Comparison of ENCODE assay signal across 7 cellular contexts in the genomic region with DNA sequence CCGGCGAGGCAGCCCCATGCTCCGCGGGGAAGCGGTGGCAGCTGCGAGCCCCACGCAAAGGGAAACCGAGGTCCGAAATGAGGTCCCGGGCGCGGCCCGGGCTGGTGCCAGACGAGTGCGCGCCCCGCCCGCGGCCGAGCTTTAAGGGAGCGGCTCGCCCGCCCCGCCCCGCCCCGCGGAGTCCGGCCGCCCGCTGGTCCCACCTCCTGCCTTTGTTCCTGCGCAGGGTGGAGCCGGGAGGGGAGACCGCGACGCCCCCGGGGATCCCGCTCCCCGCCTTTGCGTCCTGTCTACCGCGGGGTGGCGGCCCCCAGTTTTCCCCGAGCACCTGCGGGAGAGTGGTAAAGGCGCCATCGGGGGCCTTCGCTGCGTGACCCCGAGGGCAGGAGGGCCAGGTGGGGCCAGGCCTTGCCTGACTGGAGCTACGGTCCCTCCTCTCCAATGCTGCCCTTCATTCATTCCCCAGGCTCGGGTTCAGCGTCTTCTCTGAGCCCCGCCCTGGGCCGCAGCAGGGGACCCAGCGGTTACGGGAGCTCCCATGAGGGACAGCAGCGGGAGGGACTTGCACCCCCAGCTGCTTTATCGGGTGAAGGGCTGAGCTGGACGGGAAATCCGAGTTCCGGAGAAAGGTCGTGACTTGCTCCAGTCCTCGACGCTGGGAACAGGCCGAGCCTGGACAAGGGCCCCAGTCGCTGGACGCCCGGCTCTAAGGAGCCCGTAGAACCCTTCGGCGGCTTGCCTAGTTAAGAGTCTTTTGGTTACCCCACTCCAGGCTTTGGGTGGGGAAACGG. TPM values are rescaled to one million over a fixed set of nuclear protein-coding genes. Genes with fewer than 3 reads are reported as not detected.
DNase-seq lines count a peak whose midpoint lies in the region; ATAC-seq and TF ChIP-seq lines count a peak whose summit lies in the region.

TSS of gene HES2 (minus strand) at position 117 of the 791 bp plus-strand sequence. CDS start at position 18, 99 bp downstream.

- CTCF ChIA-PET in HCT116 (lab: Charles Lee), result interaction anchor here (1.1 to 2.9 kb wide), 6 partner anchors 19 to 235 kb away, joined by 3 to 30 read pairs (median 4); no protein-coding TSS in a partner anchor
- CTCF ChIA-PET in activated CD8-positive, alpha-beta T cell treated with anti-CD3 and anti-CD28 coated beads, Interleukin-2, amount 10 ng/mL, durations not matched to agents 7 days and 5 days (lab: Charles Lee), result interaction anchor here (0.9 to 5.6 kb wide), 5 partner anchors 15 to 174 kb away, joined by 3 to 103 read pairs (median 3); no protein-coding TSS in a partner anchor

- RAD21 ChIA-PET in HCT116 (lab: Charles Lee; ENCODE audit: low non-redundant PET in 1 of 2, low total read pairs in 2 of 2, uncharacterized antibody in 2 of 2, unreplicated experiment in 2 of 2), result interaction anchor here (0.7 to 1.3 kb wide), 3 partner anchors 18 to 103 kb away, joined by 3 to 4 read pairs (median 3); no protein-coding TSS in a partner anchor

- H4K20me1 ChIP-seq in HCT116 (ENCODE audit: insufficient read depth), result no peaks in the 10 kb centered on the region

- H3K27ac Mint-ChIP-seq in activated CD8-positive, alpha-beta T cell treated with anti-CD3 and anti-CD28 coated beads, Interleukin-2, amount 10 ng/mL, durations not matched to agents 7 days and 5 days, result no peak within 1 kb of the TSS

- H3K9me2 ChIP-seq in HCT116 (ENCODE audit: insufficient read depth), result no peaks in the 10 kb centered on the region

- TF ChIP-seq CTCF in HCT116 (IDR thresholded peaks at IDR 0.05 in 2 of 3, conservative IDR thresholded peaks at IDR 0.05 in 1 of 3; ENCODE audit: borderline replicate concordance in 1 of 3, insufficient read depth in 1 of 3, low read depth in 2 of 3, low read length in 2 of 3), result no peak

- H2AFZ ChIP-seq in HCT116 (ENCODE audit: low read depth, low read length, poor library complexity, severe bottlenecking), result peak within 1 kb of the TSS; percentile 14

- TF ChIP-seq POLR2A in HCT116 (IDR thresholded peaks at IDR 0.05; ENCODE audit: borderline replicate concordance, extremely low read depth, insufficient read depth, insufficient read length), result peak; percentile 41

- H3K4me3 ChIP-seq in HCT116 (replicated peaks in 1 of 2; ENCODE audit: low read depth in 1 of 2, low read length in 2 of 2), result peak within 1 kb of the TSS; percentile 50 to 67
- peak within 1 kb of the TSS; percentile 46 for H3K4me3 ChIP-seq in right cardiac atrium (ENCODE audit: low read length)
- H3K4me3 ChIP-seq in skeletal muscle tissue (ENCODE audit: low read length in 3 of 3), result peak within 1 kb of the TSS; percentile 9 to 51 (median 22)

- H3K27me3 Mint-ChIP-seq in activated CD8-positive, alpha-beta T cell treated with anti-CD3 and anti-CD28 coated beads, Interleukin-2, amount 10 ng/mL, durations not matched to agents 7 days and 5 days (ENCODE audit: low read depth), result peaks cover 68% of the 10 kb centered on the region

- no peak for TF ChIP-seq RAD21 in HCT116 (IDR thresholded peaks at IDR 0.05; ENCODE audit: low read depth)

- WGBS in right cardiac atrium, result 1% methylated on average over 72 of the region's 72 CpGs

- peak within 1 kb of the TSS; percentile 97 for H3K4me2 ChIP-seq in HCT116 (ENCODE audit: low read length)

- no peaks in the 10 kb centered on the region for H3K79me2 ChIP-seq in HCT116 (ENCODE audit: insufficient read depth, low read length)

- H3K27me3 ChIP-seq in HCT116 (ENCODE audit: insufficient read depth, low read length) (no peaks in the 10 kb centered on the region), right cardiac atrium (ENCODE audit: control insufficient read depth, insufficient read depth) (no peaks in the 10 kb centered on the region), skeletal muscle tissue (ENCODE audit: control insufficient read depth in 3 of 3, insufficient read depth in 3 of 3, low read length in 3 of 3) (peaks cover 82 to 88% (median 83%) of the 10 kb centered on the region in 3 donors)

- H3K36me3 ChIP-seq in HCT116 (ENCODE audit: control insufficient read depth in 1 of 2, insufficient read depth in 2 of 2, low read length in 2 of 2) (no peaks in the 10 kb centered on the region), skeletal muscle tissue (ENCODE audit: control insufficient read depth in 3 of 3, insufficient read depth in 3 of 3, low read length in 3 of 3) (no peaks in the 10 kb centered on the region)

- POLR2A ChIA-PET in HCT116 (lab: Charles Lee), result interaction anchor here (0.9 to 1.6 kb wide), 6 partner anchors 11 to 42 kb away, joined by 3 to 8 read pairs (median 4); partner anchors contain the start of gene ACOT7
- POLR2A ChIA-PET in activated CD8-positive, alpha-beta T cell treated with anti-CD3 and anti-CD28 coated beads, Interleukin-2, amount 10 ng/mL, durations not matched to agents 7 days and 5 days (lab: Charles Lee), result interaction anchor here (0.6 kb wide), 1 partner anchor 163 kb away, joined by 3 read pairs; no protein-coding TSS in a partner anchor

- peaks cover 42 to 87% of the 10 kb centered on the region in 2 experiments for H3K4me1 ChIP-seq in HCT116 (ENCODE audit: control insufficient read depth in 1 of 2, insufficient read depth in 2 of 2, low read length in 2 of 2)
- H3K4me1 ChIP-seq in right cardiac atrium (ENCODE audit: control insufficient read depth, insufficient read depth, low read length), result no peaks in the 10 kb centered on the region
- H3K4me1 ChIP-seq in skeletal muscle tissue (ENCODE audit: control insufficient read depth in 3 of 3, insufficient read depth in 3 of 3, low read length in 3 of 3), result peaks cover 14 to 28% (median 26%) of the 10 kb centered on the region in 3 donors

- no peak within 1 kb of the TSS for H3K4me3 Mint-ChIP-seq in activated CD8-positive, alpha-beta T cell treated with anti-CD3 and anti-CD28 coated beads, Interleukin-2, amount 10 ng/mL, durations not matched to agents 7 days and 5 days

- peaks cover 21% of the 10 kb centered on the region for H3K4me1 Mint-ChIP-seq in activated CD8-positive, alpha-beta T cell treated with anti-CD3 and anti-CD28 coated beads, Interleukin-2, amount 10 ng/mL, durations not matched to agents 7 days and 5 days (ENCODE audit: low read depth)

- no peak for DNase-seq in HCT116 (ENCODE audit: low read depth, low spot score)
- peak; percentile 28 for DNase-seq in activated CD8-positive, alpha-beta T cell treated with anti-CD3 and anti-CD28 coated beads, Interleukin-2, amount 10 ng/mL, durations not matched to agents 7 days and 5 days
- peak; percentile 44 to 71 (median 52) for DNase-seq in right cardiac atrium
- no peak for DNase-seq in MV-4-11 (lab: John Stamatoyannopoulos, UW)
- DNase-seq in DMS79 treated with DMSO at 0.1 percent for 48 hours (lab: John Stamatoyannopoulos, UW), result no peak
- no peak for DNase-seq in foreskin melanocyte

- H3K9me3 ChIP-seq in HCT116 (ENCODE audit: control insufficient read depth in 1 of 2, insufficient read depth in 1 of 2, low read depth in 1 of 2, low read length in 2 of 2) (no peaks in the 10 kb centered on the region), right cardiac atrium (ENCODE audit: control insufficient read depth, low read length) (no peaks in the 10 kb centered on the region), skeletal muscle tissue (ENCODE audit: control insufficient read depth in 3 of 3, low read length in 3 of 3) (no peaks in the 10 kb centered on the region)

- no peaks in the 10 kb centered on the region for H3K9me3 Mint-ChIP-seq in activated CD8-positive, alpha-beta T cell treated with anti-CD3 and anti-CD28 coated beads, Interleukin-2, amount 10 ng/mL, durations not matched to agents 7 days and 5 days (ENCODE audit: insufficient read depth)

- peak; percentile 65 for ATAC-seq in HCT116
- peak; percentile 47 for ATAC-seq in activated CD8-positive, alpha-beta T cell treated with anti-CD3 and anti-CD28 coated beads, Interleukin-2, amount 10 ng/mL, durations not matched to agents 7 days and 5 days
- ATAC-seq in right cardiac atrium, result peak; percentile 56 to 76

- H3K27ac ChIP-seq in HCT116 (ENCODE audit: low read depth, low read length), result peak within 1 kb of the TSS; percentile 43; the same call in 1 of the 2 replicates
- no peak within 1 kb of the TSS for H3K27ac ChIP-seq in right cardiac atrium (ENCODE audit: low read length)
- no peak within 1 kb of the TSS for H3K27ac ChIP-seq in skeletal muscle tissue (ENCODE audit: low read depth, low read length)

- BruUV-seq in HCT116 (replicated peaks; lab: Mats Ljungman, UMichigan), result no TSS peak

- intact Hi-C loops in HCT116 (cut with micrococcal nuclease) (no loop called here), right cardiac atrium (cut with DNase I) (no loop called here)

- H3K9ac ChIP-seq in HCT116 (ENCODE audit: low read length) (peak within 1 kb of the TSS; percentile 71), skeletal muscle tissue (ENCODE audit: low read depth in 1 of 3, low read length in 3 of 3) (no peak within 1 kb of the TSS)

- no peaks in the 10 kb centered on the region for H3K36me3 Mint-ChIP-seq in activated CD8-positive, alpha-beta T cell treated with anti-CD3 and anti-CD28 coated beads, Interleukin-2, amount 10 ng/mL, durations not matched to agents 7 days and 5 days (ENCODE audit: low read depth)

TF ChIP-seq in HCT116, 20 proteins besides CTCF, POLR2A, EP300 and RAD21 (continues in another document):
- TF ChIP-seq POLR2AphosphoS5 (IDR thresholded peaks at IDR 0.05; ENCODE audit: low read depth, low read length) (peak; percentile 89), SRF (IDR thresholded peaks at IDR 0.05; ENCODE audit: low read depth) (no peak), ZFX (IDR thresholded peaks at IDR 0.05) (peak; percentile 45; the same call in 1 of the 2 replicates)

RNA-seq across cellular contexts. Expression of gene HES2, which starts in this region (rescaled TPM):
- total RNA-seq in HCT116 (2021; ENCODE audit: unreplicated experiment) (8.4 TPM), right cardiac atrium (under 1 TPM in 1 of 4 donors, not detected in 3; 0.17 TPM), skeletal muscle tissue (not detected)
- 7.9 and 9.6 TPM in 2 replicates for polyA plus RNA-seq in HCT116 (2012)
- under 1 TPM; 0.05 to 0.45 TPM for total RNA-seq in activated CD8-positive, alpha-beta T cell treated with anti-CD3 and anti-CD28 coated beads, Interleukin-2, amount 10 ng/mL, durations not matched to agents 7 days and 5 days
- not detected for polyA plus RNA-seq in right cardiac atrium

Comparison
In these comparisons a context has a peak if more than half of its experiments do, and no peak if none do; other contexts are left out.
1. Peak in DNase-seq and ATAC-seq in activated CD8-positive, alpha-beta T cell treated with anti-CD3 and anti-CD28 coated beads, Interleukin-2, amount 10 ng/mL, durations not matched to agents 7 days and 5 days; RNA of the gene not detected or under 1 TPM.
2. Peak in DNase-seq, ATAC-seq and H3K4me3 ChIP-seq in right cardiac atrium; RNA of the gene not detected or under 1 TPM.